Comparison of ENCODE assay signal across 3 cellular contexts in genomic region chr5:139121120-139121519, GRCh38.
A peak's percentile ranks its signal among the peaks of the same experiment; 100 is the strongest.
TF ChIP-seq lines count a peak whose summit lies in the region.

No MANE protein-coding gene starts in this region.

TF ChIP-seq in HepG2, 621 proteins besides CTCF, POLR2A, EP300 and RAD21:
- TF ChIP-seq, protein P1, sequence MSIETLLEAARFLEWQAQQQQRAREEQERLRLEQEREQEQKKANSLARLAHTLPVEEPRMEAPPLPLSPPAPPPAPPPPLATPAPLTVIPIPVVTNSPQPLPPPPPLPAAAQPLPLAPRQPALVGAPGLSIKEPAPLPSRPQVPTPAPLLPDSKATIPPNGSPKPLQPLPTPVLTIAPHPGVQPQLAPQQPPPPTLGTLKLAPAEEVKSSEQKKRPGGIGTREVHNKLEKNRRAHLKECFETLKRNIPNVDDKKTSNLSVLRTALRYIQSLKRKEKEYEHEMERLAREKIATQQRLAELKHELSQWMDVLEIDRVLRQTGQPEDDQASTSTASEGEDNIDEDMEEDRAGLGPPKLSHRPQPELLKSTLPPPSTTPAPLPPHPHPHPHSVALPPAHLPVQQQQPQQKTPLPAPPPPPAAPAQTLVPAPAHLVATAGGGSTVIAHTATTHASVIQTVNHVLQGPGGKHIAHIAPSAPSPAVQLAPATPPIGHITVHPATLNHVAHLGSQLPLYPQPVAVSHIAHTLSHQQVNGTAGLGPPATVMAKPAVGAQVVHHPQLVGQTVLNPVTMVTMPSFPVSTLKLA (IDR thresholded peaks at IDR 0.05): peak; percentile 19; the same call in 1 of the 2 replicates
- TF ChIP-seq ZKSCAN1 (IDR thresholded peaks at IDR 0.05; ENCODE audit: low read length): no peak

TF ChIP-seq in H1, 55 proteins besides CTCF, POLR2A, EP300 and RAD21:
- TF ChIP-seq, protein P2, sequence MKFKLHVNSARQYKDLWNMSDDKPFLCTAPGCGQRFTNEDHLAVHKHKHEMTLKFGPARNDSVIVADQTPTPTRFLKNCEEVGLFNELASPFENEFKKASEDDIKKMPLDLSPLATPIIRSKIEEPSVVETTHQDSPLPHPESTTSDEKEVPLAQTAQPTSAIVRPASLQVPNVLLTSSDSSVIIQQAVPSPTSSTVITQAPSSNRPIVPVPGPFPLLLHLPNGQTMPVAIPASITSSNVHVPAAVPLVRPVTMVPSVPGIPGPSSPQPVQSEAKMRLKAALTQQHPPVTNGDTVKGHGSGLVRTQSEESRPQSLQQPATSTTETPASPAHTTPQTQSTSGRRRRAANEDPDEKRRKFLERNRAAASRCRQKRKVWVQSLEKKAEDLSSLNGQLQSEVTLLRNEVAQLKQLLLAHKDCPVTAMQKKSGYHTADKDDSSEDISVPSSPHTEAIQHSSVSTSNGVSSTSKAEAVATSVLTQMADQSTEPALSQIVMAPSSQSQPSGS (IDR thresholded peaks at IDR 0.05; ENCODE audit: low read length): no peak
- no peak for TF ChIP-seq RXRA (IDR thresholded peaks at IDR 0.05; ENCODE audit: insufficient read depth, low read depth, low read length)

TF ChIP-seq in SK-N-SH, 30 proteins besides CTCF, POLR2A, EP300 and RAD21:
- TF ChIP-seq TEAD4 (IDR thresholded peaks at IDR 0.05; ENCODE audit: borderline replicate concordance, insufficient read depth) (no peak), RXRA (IDR thresholded peaks at IDR 0.05; ENCODE audit: borderline replicate concordance, low read depth) (no peak), SMC3 (IDR thresholded peaks at IDR 0.05; ENCODE audit: low read depth, low read length) (no peak), MEF2A (IDR thresholded peaks at IDR 0.05; ENCODE audit: borderline replicate concordance, low read depth) (no peak), ELF1 (IDR thresholded peaks at IDR 0.05) (no peak), RFX5 (IDR thresholded peaks at IDR 0.05; ENCODE audit: low read length) (no peak), IRF3 (IDR thresholded peaks at IDR 0.05; ENCODE audit: low read depth, low read length) (no peak), ZBTB33 (IDR thresholded peaks at IDR 0.05; ENCODE audit: borderline replicate concordance, low read depth) (no peak), NRF1 (IDR thresholded peaks at IDR 0.05; ENCODE audit: low read depth, low read length) (no peak), FOSL2 (IDR thresholded peaks at IDR 0.05; ENCODE audit: borderline replicate concordance, low read depth) (no peak), EZH2phosphoT487 (IDR thresholded peaks at IDR 0.05; ENCODE audit: borderline replicate concordance, low read depth) (no peak), NFIC (IDR thresholded peaks at IDR 0.05; ENCODE audit: borderline replicate concordance) (no peak), TCF12 (IDR thresholded peaks at IDR 0.05) (no peak), REST (IDR thresholded peaks at IDR 0.05; ENCODE audit: low read depth, low read length) (no peak), RCOR1 (IDR thresholded peaks at IDR 0.05; ENCODE audit: low read length) (no peak)
- TF ChIP-seq, protein P3, sequence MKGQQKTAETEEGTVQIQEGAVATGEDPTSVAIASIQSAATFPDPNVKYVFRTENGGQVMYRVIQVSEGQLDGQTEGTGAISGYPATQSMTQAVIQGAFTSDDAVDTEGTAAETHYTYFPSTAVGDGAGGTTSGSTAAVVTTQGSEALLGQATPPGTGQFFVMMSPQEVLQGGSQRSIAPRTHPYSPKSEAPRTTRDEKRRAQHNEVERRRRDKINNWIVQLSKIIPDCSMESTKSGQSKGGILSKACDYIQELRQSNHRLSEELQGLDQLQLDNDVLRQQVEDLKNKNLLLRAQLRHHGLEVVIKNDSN (IDR thresholded peaks at IDR 0.05; ENCODE audit: borderline replicate concordance, low read depth): no peak
